ENCODE assay signal across 19 cellular contexts in the genomic region with DNA sequence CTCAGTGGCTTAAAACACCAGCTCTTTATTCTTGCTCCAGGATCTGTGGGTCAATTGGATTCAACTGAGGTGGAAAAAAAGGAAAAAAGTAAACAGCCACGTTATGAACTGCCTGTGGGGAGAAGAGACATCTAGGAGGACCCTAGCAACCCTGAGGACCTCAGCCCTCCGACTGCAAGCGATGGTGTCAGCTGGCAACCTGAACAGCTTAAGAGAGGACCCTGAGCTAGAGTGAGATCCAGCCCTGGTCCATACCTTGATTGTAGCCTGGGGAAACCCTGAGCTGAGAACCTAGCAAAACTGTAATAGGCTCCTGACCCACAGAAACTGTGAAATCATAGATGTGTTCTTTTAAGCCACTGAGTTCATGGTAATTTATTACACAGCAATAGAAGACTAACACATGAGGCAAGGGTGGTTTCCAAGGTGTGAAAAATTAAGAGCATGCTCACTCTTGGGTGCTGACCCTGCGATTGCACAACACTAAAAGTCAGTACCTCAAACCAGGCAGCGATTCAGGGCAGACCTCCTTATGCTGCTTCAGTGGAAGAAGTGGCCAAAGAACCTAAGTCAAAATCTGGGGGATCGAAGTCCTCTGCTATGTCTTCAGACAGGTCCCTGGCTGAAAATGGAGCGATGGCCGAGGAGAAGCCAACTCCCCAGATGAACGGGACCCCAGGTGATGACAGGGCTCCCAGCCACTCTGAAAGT. TPM values are rescaled to one million over a fixed set of nuclear protein-coding genes. Genes with fewer than 3 reads are reported as not detected.
DNase-seq lines count a peak whose midpoint lies in the region; ATAC-seq and TF ChIP-seq lines count a peak whose summit lies in the region.
"Had no signal": no experiment of that assay in that cellular context is flagged by ENCODE, and none has a peak within 500 bp of the region (broad histone marks: within the 10 kb centered on the region; RNA-seq: fewer than 3 reads in every experiment).

No MANE protein-coding gene starts in this region.

- peak; percentile 38 for ATAC-seq in GM18861 (IDR thresholded peaks at IDR 0.05; ENCODE audit: unreplicated experiment)
- peak; percentile 52 for ATAC-seq in GM21619 (IDR thresholded peaks at IDR 0.05; ENCODE audit: unreplicated experiment)
- ATAC-seq in GM21723 (IDR thresholded peaks at IDR 0.05; ENCODE audit: unreplicated experiment) = no peak
- no peak for ATAC-seq in GM21825 (IDR thresholded peaks at IDR 0.05; ENCODE audit: unreplicated experiment)
- ATAC-seq: activated CD4-positive, CD25-positive, alpha-beta regulatory T cell treated with anti-CD3 and anti-CD28 coated beads, Interleukin-2, amount 50 U/mL, for 24 hours; esophagus mucosa; gastrocnemius medialis had no signal

- H3K27ac ChIP-seq in coronary artery = no peak overlapping the region
- no peak overlapping the region for H3K27ac ChIP-seq in neuronal stem cell (replicated peaks; ENCODE audit: low read length)
- H3K27ac ChIP-seq: gastrocnemius medialis, parathyroid adenoma had no signal

- DNase-seq in coronary artery (ENCODE audit: low spot score) (peak; percentile 40), neuronal stem cell (ENCODE audit: low spot score) (no peak), NCI-H1417 (lab: John Stamatoyannopoulos, UW) (no peak)
- DNase-seq in stimulated activated CD4-positive, alpha-beta T cell treated with anti-CD3 and anti-CD28 coated beads, Interleukin-2, amount 100 ng/mL, for 24 hours = no peak
- DNase-seq: activated effector memory CD4-positive, alpha-beta T cell treated with Interleukin-2 at 50 U/mL for 16 hours; DMS 273 treated with DMSO at 0.1 percent for 48 hours; gastrocnemius medialis; NCI-H1436 treated with DMSO at 0.1 percent for 48 hours; NCI-H526 treated with DMSO at 0.1 percent for 48 hours; stimulated activated naive CD4-positive, alpha-beta T cell treated with Interleukin-2 at 50 U/mL for 16 hours; SW 1271 had no signal

- no peak overlapping the region for H2BK5ac ChIP-seq in neuronal stem cell (ENCODE audit: low read length)

- no peak overlapping the region for H2AFZ ChIP-seq in neuronal stem cell (ENCODE audit: low read length)
- H2AFZ ChIP-seq: parathyroid adenoma had no signal

- no peaks in the 10 kb centered on the region for H3K36me3 ChIP-seq in neuronal stem cell (replicated peaks in 1 of 2; ENCODE audit: control insufficient read depth in 2 of 2, insufficient read depth in 2 of 2, low read length in 2 of 2)
- H3K36me3 ChIP-seq: gastrocnemius medialis had no signal

- WGBS in neuronal stem cell (ENCODE audit: extremely low coverage in 2 of 2, insufficient read length in 2 of 2, insufficient replicate concordance in 1 of 2), 2 donors = no CpG with 5 or more reads among the region's 9 CpGs

- H3K18ac ChIP-seq in neuronal stem cell (ENCODE audit: low read length) = no peak overlapping the region

- H3K4me1 ChIP-seq in neuronal stem cell (ENCODE audit: control insufficient read depth in 2 of 2, insufficient read depth in 1 of 2, low read depth in 1 of 2, low read length in 2 of 2) = no peaks in the 10 kb centered on the region
- H3K4me1 ChIP-seq: parathyroid adenoma, tibial nerve had no signal

- H2AK5ac ChIP-seq in neuronal stem cell (ENCODE audit: low read depth, low read length) = no peak overlapping the region

- H3K79me1 ChIP-seq in neuronal stem cell (ENCODE audit: low read depth, low read length) = no peaks in the 10 kb centered on the region

- no peak overlapping the region for H3K23ac ChIP-seq in neuronal stem cell (ENCODE audit: low read depth, low read length, poor library complexity)

- no peaks in the 10 kb centered on the region for H3K9me3 ChIP-seq in neuronal stem cell (replicated peaks in 1 of 2; ENCODE audit: control insufficient read depth in 2 of 2, insufficient read depth in 1 of 2, low read depth in 1 of 2, low read length in 2 of 2)
- H3K9me3 ChIP-seq: gastrocnemius medialis, tibial nerve had no signal

- no peak overlapping the region for H3K14ac ChIP-seq in neuronal stem cell (ENCODE audit: low read length)

- H3K4ac ChIP-seq in neuronal stem cell (ENCODE audit: low read length) = peak overlapping the region; percentile 23

- no peak overlapping the region for H4K91ac ChIP-seq in neuronal stem cell (ENCODE audit: low read depth, low read length, poor library complexity)

- TF ChIP-seq CTCF in coronary artery (IDR thresholded peaks at IDR 0.05) = no peak

- no peak overlapping the region for H3K9ac ChIP-seq in neuronal stem cell (ENCODE audit: low read depth, low read length, poor library complexity)
- H3K9ac ChIP-seq: parathyroid adenoma had no signal

- no peak overlapping the region for H2BK15ac ChIP-seq in neuronal stem cell (ENCODE audit: low read length)

- H3K27me3 ChIP-seq in neuronal stem cell (ENCODE audit: control insufficient read depth in 3 of 3, insufficient read depth in 3 of 3, low read depth in 1 of 3, low read length in 3 of 3) = peaks cover 0 to 20% (median 2%) of the 10 kb centered on the region in 3 experiments
- H3K27me3 ChIP-seq: gastrocnemius medialis, tibial nerve had no signal

- H3K4me3 ChIP-seq in coronary artery = no peak overlapping the region
- no peak overlapping the region for H3K4me3 ChIP-seq in neuronal stem cell (ENCODE audit: low read length in 2 of 2)
- H3K4me3 ChIP-seq: gastrocnemius medialis, tibial nerve had no signal

- H2BK120ac ChIP-seq in neuronal stem cell (ENCODE audit: low read depth, low read length) = no peak overlapping the region

- no peak overlapping the region for H3K4me2 ChIP-seq in neuronal stem cell (ENCODE audit: insufficient read depth, low read length, poor library complexity, severe bottlenecking)

- no peak overlapping the region for H4K8ac ChIP-seq in neuronal stem cell (ENCODE audit: low read depth, low read length)

- no peak overlapping the region for H2BK12ac ChIP-seq in neuronal stem cell (ENCODE audit: low read length)

RNA-seq across cellular contexts. Expression of gene GASK1A, which starts 57.7 kb away (rescaled TPM):
- polyA plus RNA-seq in neuronal stem cell (2013, experiment 1 of 2) = 1.8 TPM
- polyA plus RNA-seq in neuronal stem cell (2013, experiment 2 of 2) = 1.7 TPM

Comparison
In these comparisons a context has a peak if more than half of its experiments do, and no peak if none do; other contexts are left out.
1. ATAC-seq: peak in GM18861 (single experiment) and GM21619 (single experiment); none in GM21723 (single experiment) and GM21825 (single experiment).